9 cellular contexts compared by ENCODE assay signal in the genomic region with DNA sequence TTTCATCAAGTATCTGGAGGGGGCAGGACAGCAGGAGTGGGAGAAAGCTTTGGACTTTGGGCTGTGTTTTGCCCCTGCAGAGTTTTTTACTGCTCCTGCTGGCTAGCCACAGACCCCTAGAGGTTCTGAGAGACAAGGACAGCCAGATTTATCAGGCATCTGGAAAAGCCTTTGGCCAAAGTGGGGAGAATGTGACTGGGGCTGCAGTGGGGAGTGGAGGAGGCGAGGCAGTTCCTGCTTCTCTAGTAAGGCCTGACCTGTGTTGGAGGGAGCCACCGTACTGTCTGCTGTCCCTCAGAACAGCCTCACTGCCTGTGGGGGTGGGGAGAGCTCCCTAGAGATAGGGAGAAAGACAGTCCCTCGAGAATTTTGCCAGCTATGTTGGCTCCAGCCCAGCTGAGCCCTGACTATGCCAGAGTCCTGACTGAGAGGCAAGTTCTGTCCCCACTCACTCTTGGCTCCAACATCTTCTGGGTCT. TPM values are rescaled to one million over a fixed set of nuclear protein-coding genes. Genes with fewer than 3 reads are reported as not detected.
DNase-seq lines count a peak whose midpoint lies in the region; ATAC-seq, FAIRE-seq and TF ChIP-seq lines count a peak whose summit lies in the region.
"Had no signal": no experiment of that assay in that cellular context is flagged by ENCODE, and none has a peak within 500 bp of the region (broad histone marks: within the 10 kb centered on the region; RNA-seq: fewer than 3 reads in every experiment).

No MANE protein-coding gene starts in this region.

- CTCF ChIA-PET in A549 (lab: Yijun Ruan, JAX) = interaction anchor here (0.7 to 5.5 kb wide), 7 partner anchors 10 to 109 kb away, joined by 3 to 34 read pairs (median 4); no protein-coding TSS in a partner anchor

- peaks cover 18% of the 10 kb centered on the region for H3K27me3 Mint-ChIP-seq in T-helper 17 cell
- peaks cover 8% of the 10 kb centered on the region for H3K27me3 Mint-ChIP-seq in neural progenitor cell (ENCODE audit: insufficient read depth, low read depth)
- peaks cover 4 to 21% (median 10%) of the 10 kb centered on the region in 5 donors for H3K27me3 Mint-ChIP-seq in naive thymus-derived CD8-positive, alpha-beta T cell

- H3K4me2 ChIP-seq in A549 (no peak overlapping the region), neural progenitor cell (peak overlapping the region; percentile 60)

- peaks cover 19% of the 10 kb centered on the region for H3K4me1 ChIP-seq in A549
- peaks cover 45% of the 10 kb centered on the region for H3K4me1 ChIP-seq in cardiac muscle cell (ENCODE audit: low read depth)
- peaks cover 36% of the 10 kb centered on the region for H3K4me1 ChIP-seq in neural progenitor cell

- TF ChIP-seq RAD21 in A549 (conservative IDR thresholded peaks at IDR 0.05 in 1 of 2, IDR thresholded peaks at IDR 0.05 in 1 of 2) = no peak

- H3K27ac Mint-ChIP-seq in T-helper 17 cell (peak overlapping the region; percentile 67), neural progenitor cell (peak overlapping the region; percentile 16)
- peak overlapping the region in 1 of 10 donors; percentile 9 for H3K27ac Mint-ChIP-seq in naive thymus-derived CD8-positive, alpha-beta T cell

- no peaks in the 10 kb centered on the region for H4K20me1 ChIP-seq in neural progenitor cell (ENCODE audit: low read depth)

- no peak for TF ChIP-seq CTCF in A549 (IDR thresholded peaks at IDR 0.05)
- peak; percentile 23 for TF ChIP-seq CTCF in cardiac muscle cell (IDR thresholded peaks at IDR 0.05; ENCODE audit: low read depth, low read length)
- TF ChIP-seq CTCF in neural progenitor cell (IDR thresholded peaks at IDR 0.05) = no peak
- no peak for TF ChIP-seq CTCF in GM20000 (IDR thresholded peaks at IDR 0.05; ENCODE audit: extremely low read depth, missing control alignments)

- H3K4me3 ChIP-seq in A549 (no peak overlapping the region), cardiac muscle cell (peak overlapping the region; percentile 47), neural progenitor cell (no peak overlapping the region)

- no peak overlapping the region for H3K9ac ChIP-seq in neural progenitor cell

- H3K27me3 ChIP-seq in cardiac muscle cell (no peaks in the 10 kb centered on the region), neural progenitor cell (no peaks in the 10 kb centered on the region)

- no peaks in the 10 kb centered on the region for H3K79me2 ChIP-seq in neural progenitor cell (ENCODE audit: low read depth)

- peaks cover 26% of the 10 kb centered on the region for H3F3A ChIP-seq in neural progenitor cell (ENCODE audit: low read depth)

- peak overlapping the region in 1 of 2 experiments; percentile 46; a peak in 3 of 6 replicates for H3K27ac ChIP-seq in A549
- H3K27ac ChIP-seq in cardiac muscle cell = peak overlapping the region; percentile 100
- H3K27ac ChIP-seq in neural progenitor cell = no peak overlapping the region

- no peak overlapping the region for H2AFZ ChIP-seq in neural progenitor cell (replicated peaks)

- no peak for TF ChIP-seq EP300 in A549 (IDR thresholded peaks at IDR 0.05)

- H3K9me3 ChIP-seq in A549 = no peaks in the 10 kb centered on the region
- no peaks in the 10 kb centered on the region for H3K9me3 ChIP-seq in T-helper 17 cell (ENCODE audit: control insufficient read depth, low read length, poor library complexity, severe bottlenecking)
- no peaks in the 10 kb centered on the region for H3K9me3 ChIP-seq in cardiac muscle cell (ENCODE audit: low read depth)
- H3K9me3 ChIP-seq in neural progenitor cell (ENCODE audit: low read depth) = no peaks in the 10 kb centered on the region

- H3K36me3 ChIP-seq in cardiac muscle cell (no peaks in the 10 kb centered on the region), neural progenitor cell (no peaks in the 10 kb centered on the region)

- ATAC-seq in A549 (peak; percentile 40 to 61), T-helper 17 cell (no peak), HG03520 (IDR thresholded peaks at IDR 0.05; ENCODE audit: unreplicated experiment) (no peak)
- no peak for ATAC-seq in naive thymus-derived CD8-positive, alpha-beta T cell

- H3K36me3 Mint-ChIP-seq in T-helper 17 cell (ENCODE audit: low read depth) (no peaks in the 10 kb centered on the region), neural progenitor cell (no peaks in the 10 kb centered on the region)
- no peaks in the 10 kb centered on the region for H3K36me3 Mint-ChIP-seq in naive thymus-derived CD8-positive, alpha-beta T cell

- POLR2A ChIA-PET in A549 (lab: Yijun Ruan, JAX) = no interaction called here
- POLR2A ChIA-PET in naive thymus-derived CD8-positive, alpha-beta T cell (lab: Charles Lee) = no interaction called here

- 64% methylated on average over 3 of the region's 3 CpGs for WGBS in A549 (ENCODE audit: missing lambda C conversion rate)

- H3K9me3 Mint-ChIP-seq in neural progenitor cell = peaks cover 4% of the 10 kb centered on the region
- H3K9me3 Mint-ChIP-seq in naive thymus-derived CD8-positive, alpha-beta T cell = no peaks in the 10 kb centered on the region

- peak in 1 of 2 experiments; percentile 18 for DNase-seq in A549 (ENCODE audit: low read depth in 1 of 2, low spot score in 1 of 2)
- DNase-seq in T-helper 17 cell = no peak
- DNase-seq in cardiac muscle cell (ENCODE audit: low read depth in 1 of 2, low spot score in 1 of 2) = peak; percentile 42 to 44
- DNase-seq in neural progenitor cell (ENCODE audit: low spot score) = peak; percentile 32
- DNase-seq in GM20000 (ENCODE audit: low spot score) = no peak
- DNase-seq in naive thymus-derived CD8-positive, alpha-beta T cell = no peak
- no peak for DNase-seq in NCI-H1694 (lab: John Stamatoyannopoulos, UW)
- DNase-seq: NCI-H187 had no signal

- H3K4me1 Mint-ChIP-seq in T-helper 17 cell (peaks cover 13% of the 10 kb centered on the region), neural progenitor cell (peaks cover 32% of the 10 kb centered on the region)
- peaks cover 6 to 22% (median 15%) of the 10 kb centered on the region in 4 donors for H3K4me1 Mint-ChIP-seq in naive thymus-derived CD8-positive, alpha-beta T cell

- no peak for FAIRE-seq in A549 (lab: Jason Lieb, UNC)

- no peak for TF ChIP-seq POLR2A in A549 (IDR thresholded peaks at IDR 0.05; ENCODE audit: low read length)

- H3K4me3 Mint-ChIP-seq in T-helper 17 cell = no peak overlapping the region
- H3K4me3 Mint-ChIP-seq in neural progenitor cell = no peak overlapping the region
- H3K4me3 Mint-ChIP-seq in naive thymus-derived CD8-positive, alpha-beta T cell = no peak overlapping the region

TF ChIP-seq in A549, 52 proteins besides CTCF, POLR2A, EP300 and RAD21:
- TF ChIP-seq HEYL (CRISPR knock-in tag; IDR thresholded peaks at IDR 0.05) = no peak
- no peak for TF ChIP-seq ZFP36 (IDR thresholded peaks at IDR 0.05; ENCODE audit: borderline replicate concordance, partially characterized antibody)
- TF ChIP-seq MAFK (IDR thresholded peaks at IDR 0.05; ENCODE audit: partially characterized antibody) = no peak
- TF ChIP-seq, protein P1, sequence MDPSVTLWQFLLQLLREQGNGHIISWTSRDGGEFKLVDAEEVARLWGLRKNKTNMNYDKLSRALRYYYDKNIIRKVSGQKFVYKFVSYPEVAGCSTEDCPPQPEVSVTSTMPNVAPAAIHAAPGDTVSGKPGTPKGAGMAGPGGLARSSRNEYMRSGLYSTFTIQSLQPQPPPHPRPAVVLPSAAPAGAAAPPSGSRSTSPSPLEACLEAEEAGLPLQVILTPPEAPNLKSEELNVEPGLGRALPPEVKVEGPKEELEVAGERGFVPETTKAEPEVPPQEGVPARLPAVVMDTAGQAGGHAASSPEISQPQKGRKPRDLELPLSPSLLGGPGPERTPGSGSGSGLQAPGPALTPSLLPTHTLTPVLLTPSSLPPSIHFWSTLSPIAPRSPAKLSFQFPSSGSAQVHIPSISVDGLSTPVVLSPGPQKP (IDR thresholded peaks at IDR 0.05; ENCODE audit: low read depth, low read length) = no peak
- TF ChIP-seq, protein P2, sequence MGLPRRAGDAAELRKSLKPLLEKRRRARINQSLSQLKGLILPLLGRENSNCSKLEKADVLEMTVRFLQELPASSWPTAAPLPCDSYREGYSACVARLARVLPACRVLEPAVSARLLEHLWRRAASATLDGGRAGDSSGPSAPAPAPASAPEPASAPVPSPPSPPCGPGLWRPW (IDR thresholded peaks at IDR 0.05) = no peak
- TF ChIP-seq HOXB5 (CRISPR knock-in tag; IDR thresholded peaks at IDR 0.05) = no peak
- no peak for TF ChIP-seq FOSB (CRISPR knock-in tag; IDR thresholded peaks at IDR 0.05)
- no peak for TF ChIP-seq EHMT2 (IDR thresholded peaks at IDR 0.05; ENCODE audit: low read depth)
- TF ChIP-seq JUN (IDR thresholded peaks at IDR 0.05) = no peak
- TF ChIP-seq KDM1A (IDR thresholded peaks at IDR 0.05; ENCODE audit: low read depth) = no peak
- no peak for TF ChIP-seq CBX2 (IDR thresholded peaks at IDR 0.05; ENCODE audit: borderline replicate concordance, low read depth)
- TF ChIP-seq CEBPB (IDR thresholded peaks at IDR 0.05) = no peak
- TF ChIP-seq NR3C1 (IDR thresholded peaks at IDR 0.05) = no peak
- TF ChIP-seq HDAC2 (IDR thresholded peaks at IDR 0.05) = no peak
- TF ChIP-seq GATA3 (IDR thresholded peaks at IDR 0.05; ENCODE audit: borderline replicate concordance) = no peak
- TF ChIP-seq MAZ (IDR thresholded peaks at IDR 0.05; ENCODE audit: borderline replicate concordance, low read depth, low read length) = no peak
- TF ChIP-seq CHD2 (IDR thresholded peaks at IDR 0.05; ENCODE audit: low read length, partially characterized antibody) = no peak
- TF ChIP-seq ESRRA (IDR thresholded peaks at IDR 0.05; ENCODE audit: borderline replicate concordance, low read length) = no peak
- TF ChIP-seq SMC3 (IDR thresholded peaks at IDR 0.05) = no peak
TF ChIP-seq in A549: peak in this region for 0.

RNA-seq across cellular contexts. Expression of a gene that starts 2.2 kb away (rescaled TPM):
- polyA plus RNA-seq in A549 (2011; rRNA removed) (0.30 and 0.33 TPM in 2 replicates), A549 (2017; fragmentation: RNase III; extraction: RNeasy Plus Mini Kit Qiagen cat#74134 plus additional on column Dnase treatment) (0.17 to 0.26 TPM (median 0.24 TPM) in 3 replicates), cardiac muscle cell (16.6 and 19.2 TPM in 2 replicates)
- 0.08 and 0.11 TPM in 2 replicates for polyA plus RNA-seq in A549 (2012; cell fraction: cytosol; rRNA removed)
- 0.60 and 0.61 TPM in 2 replicates for polyA plus RNA-seq in A549 (2012; cell fraction: nucleus; rRNA removed)
- 0.24 and 0.50 TPM in 2 replicates for polyA minus RNA-seq in A549 (2011; rRNA and poly(A)+ RNA removed)
- total RNA-seq in T-helper 17 cell (under 1 TPM; 0.15 to 0.78 TPM), cardiac muscle cell (44.6 and 52.1 TPM in 2 replicates), neural progenitor cell (ENCODE audit: low replicate concordance) (5.4 and 9.5 TPM in 2 replicates)
- total RNA-seq in naive thymus-derived CD8-positive, alpha-beta T cell = under 1 TPM; 0.11 to 0.29 TPM
- under 1 TPM in 1 of 3 donors, not detected in 2; 0.01 TPM for polyA plus RNA-seq in naive thymus-derived CD8-positive, alpha-beta T cell

Comparison
In these comparisons a context has a peak if more than half of its experiments do, and no peak if none do; other contexts are left out.
1. ATAC-seq: peak in A549 (2 of 2); none in T-helper 17 cell (single experiment), HG03520 (single experiment) and naive thymus-derived CD8-positive, alpha-beta T cell (0 of 2).
2. DNase-seq: peak in cardiac muscle cell (2 of 2) and neural progenitor cell (single experiment); none in T-helper 17 cell (0 of 3), GM20000 (single experiment), naive thymus-derived CD8-positive, alpha-beta T cell (0 of 10) and NCI-H1694 (single experiment).